Comparison of ENCODE assay signal across 29 cellular contexts in the genomic region with DNA sequence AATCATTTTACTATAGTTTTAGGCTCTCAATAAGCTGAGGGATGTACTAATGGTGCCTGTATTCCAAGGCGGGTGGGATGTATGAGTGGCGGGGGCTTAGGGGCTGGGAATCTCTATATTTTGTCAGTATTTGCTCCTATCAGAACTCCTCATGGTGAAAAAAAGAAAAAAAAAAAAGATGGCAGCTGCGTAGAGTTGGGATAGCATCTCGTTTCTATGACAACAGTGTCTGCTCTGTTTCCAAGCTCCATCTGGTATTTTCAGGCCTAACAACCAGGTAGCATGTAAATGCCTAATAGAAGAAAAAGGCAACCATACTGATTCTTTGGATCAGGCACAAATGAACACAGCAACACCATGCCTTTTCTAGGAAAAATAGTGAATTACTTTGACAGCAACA. TPM values are rescaled to one million over a fixed set of nuclear protein-coding genes. Genes with fewer than 3 reads are reported as not detected.
A peak's percentile ranks its signal among the peaks of the same experiment; 100 is the strongest.
DNase-seq lines count a peak whose midpoint lies in the region; ATAC-seq, FAIRE-seq and TF ChIP-seq lines count a peak whose summit lies in the region.
"Had no signal": no experiment of that assay in that cellular context is flagged by ENCODE, and none has a peak within 500 bp of the region (broad histone marks: within the 10 kb centered on the region; RNA-seq: fewer than 3 reads in every experiment).

No MANE protein-coding gene starts in this region.

- H3K36me3 ChIP-seq in GM23338 (ENCODE audit: insufficient read depth), result no peaks in the 10 kb centered on the region
- no peaks in the 10 kb centered on the region for H3K36me3 ChIP-seq in OCI-LY7 (ENCODE audit: insufficient read depth, low read length)
- H3K36me3 ChIP-seq: BE2C had no signal

- no peaks in the 10 kb centered on the region for H3K27me3 Mint-ChIP-seq in GM23338 (ENCODE audit: insufficient read depth, low read depth, poor library complexity)
- H3K27me3 Mint-ChIP-seq: CD8-positive, alpha-beta memory T cell; IgD-negative memory B cell had no signal

- no peaks in the 10 kb centered on the region for H4K20me1 ChIP-seq in GM23338 (replicated peaks; ENCODE audit: insufficient read depth)
- H4K20me1 ChIP-seq in OCI-LY7 (ENCODE audit: insufficient read depth, low read length), result no peaks in the 10 kb centered on the region

- H3K4me3 ChIP-seq in GM23338 (no peak overlapping the region), OCI-LY7 (ENCODE audit: low read depth, low read length, poor library complexity, severe bottlenecking) (no peak overlapping the region)
- H3K4me3 ChIP-seq: GM12878 had no signal

- no peak for TF ChIP-seq CTCF in GM23338 (conservative IDR thresholded peaks at IDR 0.05; ENCODE audit: low read depth in 2 of 2)
- TF ChIP-seq CTCF in OCI-LY7 (conservative IDR thresholded peaks at IDR 0.05; ENCODE audit: low read length), result no peak

- H3K4me1 ChIP-seq in GM23338 (ENCODE audit: insufficient read depth) (peaks cover 5% of the 10 kb centered on the region; the same call in 1 of the 2 replicates), OCI-LY7 (ENCODE audit: insufficient read depth, low read length, poor library complexity, severe bottlenecking) (no peaks in the 10 kb centered on the region)
- H3K4me1 ChIP-seq: BE2C had no signal

- 0 out of 2 replicates have a peak, but pooled peaks cover 5% of the 10 kb centered on the region for H3K9me2 ChIP-seq in GM23338 (ENCODE audit: insufficient read depth)
- no peaks in the 10 kb centered on the region for H3K9me2 ChIP-seq in OCI-LY7 (ENCODE audit: insufficient read depth, low read length)

- POLR2A ChIA-PET in OCI-LY7 (lab: Charles Lee), result no interaction called here

- DNase-seq in DMS 273 (lab: John Stamatoyannopoulos, UW; ENCODE audit: unreplicated experiment), result peak; percentile 53
- DNase-seq in DMS 273 treated with DMSO at 0.1 percent for 48 hours (lab: John Stamatoyannopoulos, UW), result no peak
- DNase-seq in GM23338 (ENCODE audit: low spot score), result peak; percentile 44
- DNase-seq in NCI-H524 treated with DMSO at 0.1 percent for 48 hours (lab: John Stamatoyannopoulos, UW), result peak; percentile 5
- DNase-seq in left kidney (ENCODE audit: low read depth, low spot score), result peak; percentile 18
- DNase-seq in GM12891 (ENCODE audit: insufficient read length, low spot score), result no peak
- no peak for DNase-seq in activated T-cell treated with anti-CD3 and anti-CD28 coated beads, Interleukin-2, amount 50 U/mL, for 1 hour
- DNase-seq in OCI-LY7 (ENCODE audit: low spot score), result no peak
- DNase-seq: BE2C; CD8-positive, alpha-beta memory T cell; DMS153; GDM1; NCI-H1048; NCI-H187; NCI-H2081 treated with DMSO at 0.1 percent for 48 hours; NCI-H226; NCI-H510A; NCI-H82; NK-92 treated with Interleukin-12 subunit alpha and Interleukin-12 subunit beta, amount 100 ng/mL, for 24 hours; Right ventricle myocardium superior; RPMI8226; SW 1271 had no signal

- intact Hi-C loops in OCI-LY7 (cut with micrococcal nuclease; ENCODE audit: unreplicated experiment), result no loop called here

- no peaks in the 10 kb centered on the region; the same call in 2 of the 3 replicates for H3K9me3 Mint-ChIP-seq in GM23338
- H3K9me3 Mint-ChIP-seq: T-helper 1 cell treated with Interleukin-12 subunit alpha and Interleukin-12 subunit beta and Interleukin-4 antibody, amounts not matched to agents 30 μg/mL and 1 μg/mL, for 36 hours had no signal

- no peak overlapping the region for H2AFZ ChIP-seq in GM23338
- H2AFZ ChIP-seq in OCI-LY7 (ENCODE audit: low read length), result no peak overlapping the region

- H3K4me1 Mint-ChIP-seq in GM23338, result peaks cover 7% of the 10 kb centered on the region
- H3K4me1 Mint-ChIP-seq: CD8-positive, alpha-beta memory T cell had no signal

- no peaks in the 10 kb centered on the region for H3K36me3 Mint-ChIP-seq in GM23338 (ENCODE audit: low read depth)
- H3K36me3 Mint-ChIP-seq: CD14-positive monocyte; CD8-positive, alpha-beta memory T cell; IgD-negative memory B cell had no signal

- BruUV-seq in OCI-LY7 (replicated peaks; lab: Mats Ljungman, UMichigan), result no TSS peak

- H3K4me2 ChIP-seq in GM23338, result no peak overlapping the region
- no peak overlapping the region for H3K4me2 ChIP-seq in OCI-LY7 (ENCODE audit: low read length)

- no peak for FAIRE-seq in GM12891 (lab: Jason Lieb, UNC)
- FAIRE-seq: GM12878, H54 had no signal

- no peak overlapping the region for H3K4me3 Mint-ChIP-seq in GM23338
- H3K4me3 Mint-ChIP-seq: CD14-positive monocyte; CD8-positive, alpha-beta memory T cell; IgD-negative memory B cell; T-helper 1 cell treated with Interleukin-12 subunit alpha and Interleukin-12 subunit beta and Interleukin-4 antibody, amounts not matched to agents 30 μg/mL and 1 μg/mL, for 36 hours had no signal

- CTCF ChIA-PET in OCI-LY7 (lab: Charles Lee; ENCODE audit: unreplicated experiment), result no interaction called here

- H3F3A ChIP-seq in GM23338 (replicated peaks; ENCODE audit: low read depth), result no peaks in the 10 kb centered on the region

- no peaks in the 10 kb centered on the region for H3K79me2 ChIP-seq in GM23338 (replicated peaks; ENCODE audit: insufficient read depth)
- no peaks in the 10 kb centered on the region for H3K79me2 ChIP-seq in OCI-LY7 (ENCODE audit: insufficient read depth, low read depth, low read length)

- H3K27me3 ChIP-seq in GM23338 (ENCODE audit: insufficient read depth), result no peaks in the 10 kb centered on the region
- H3K27me3 ChIP-seq: BE2C had no signal

- no peak overlapping the region for H3K27ac Mint-ChIP-seq in GM23338
- H3K27ac Mint-ChIP-seq: CD14-positive monocyte; CD8-positive, alpha-beta memory T cell; IgD-negative memory B cell; T-helper 1 cell treated with Interleukin-12 subunit alpha and Interleukin-12 subunit beta and Interleukin-4 antibody, amounts not matched to agents 30 μg/mL and 1 μg/mL, for 36 hours had no signal

- no peak for ATAC-seq in GM23338
- ATAC-seq: GM12878 had no signal

- H3K27ac ChIP-seq in GM23338 (ENCODE audit: low read depth) (no peak overlapping the region), OCI-LY7 (ENCODE audit: low read depth, low read length, poor library complexity, severe bottlenecking) (no peak overlapping the region)
- H3K27ac ChIP-seq: 22Rv1 had no signal

- H3K9me3 ChIP-seq in OCI-LY7 (ENCODE audit: low read length), result no peaks in the 10 kb centered on the region
- H3K9me3 ChIP-seq: BE2C had no signal

- no peak for TF ChIP-seq POLR2A in GM12891 (IDR thresholded peaks at IDR 0.05; ENCODE audit: low read depth, low read length)

TF ChIP-seq in GM23338, 12 proteins besides CTCF, POLR2A, EP300 and RAD21:
- TF ChIP-seq ETS1 (IDR thresholded peaks at IDR 0.05), result no peak
- TF ChIP-seq POLR2AphosphoS5 (IDR thresholded peaks at IDR 0.05; ENCODE audit: low read depth), result no peak

TF ChIP-seq in GM12891, 5 proteins besides CTCF, POLR2A, EP300 and RAD21:
- TF ChIP-seq SPI1 (IDR thresholded peaks at IDR 0.05; ENCODE audit: low read depth, low read length) (no peak), POU2F2 (IDR thresholded peaks at IDR 0.05; ENCODE audit: low read depth, low read length) (no peak), PAX5 (IDR thresholded peaks at IDR 0.05; ENCODE audit: insufficient read depth, low read length, severe bottlenecking) (no peak), POLR2AphosphoS5 (IDR thresholded peaks at IDR 0.05; ENCODE audit: low read depth, low read length) (no peak), TAF1 (IDR thresholded peaks at IDR 0.05; ENCODE audit: low read depth, low read length) (no peak)

RNA-seq across cellular contexts. Expression of gene CCDC172, which starts 11.7 kb away (rescaled TPM):
- total RNA-seq in GM23338 (2014; rRNA removed; shearing (Covaris generic)), result 3.8 and 4.6 TPM in 2 replicates
- 17.6 and 20.6 TPM in 2 replicates for polyA plus RNA-seq in GM23338 (2016; fragmentation: Nextera tagmentation; extraction: Ambion mirVana)
- polyA plus RNA-seq in GM12891 (2012; ENCODE audit: low read depth, missing spikeins), result not detected
- not detected in 2 replicates for total RNA-seq in OCI-LY7 (2014; rRNA removed; shearing (Covaris generic))
- not detected in 2 replicates for total RNA-seq in OCI-LY7 (2022)
- total RNA-seq: CD8-positive, alpha-beta memory T cell; GM12878; Right ventricle myocardium superior; SK-MEL-5 had no signal
- polyA plus RNA-seq: CD14-positive monocyte; CD8-positive, alpha-beta memory T cell; GM12878; IgD-negative memory B cell had no signal

RNA-seq across cellular contexts. Expression of gene GFRA1, which starts 39.5 kb away (rescaled TPM):
- 2.5 and 2.8 TPM in 2 replicates for total RNA-seq in GM23338 (2014; rRNA removed; shearing (Covaris generic))
- polyA plus RNA-seq in GM23338 (2016; fragmentation: Nextera tagmentation; extraction: Ambion mirVana), result 1.2 and 1.4 TPM in 2 replicates
- polyA plus RNA-seq in GM12891 (2012; ENCODE audit: low read depth, missing spikeins), result 0.01 TPM
- total RNA-seq in OCI-LY7 (2014; rRNA removed; shearing (Covaris generic)), result not detected in 2 replicates
- total RNA-seq in OCI-LY7 (2022), result not detected in 2 replicates
- total RNA-seq: CD8-positive, alpha-beta memory T cell had no signal
- polyA plus RNA-seq: CD14-positive monocyte; CD8-positive, alpha-beta memory T cell; IgD-negative memory B cell had no signal

Comparison
In these comparisons a context has a peak if more than half of its experiments do, and no peak if none do; other contexts are left out.
1. DNase-seq: peak in DMS 273 (single experiment), GM23338 (single experiment), NCI-H524 treated with DMSO at 0.1 percent for 48 hours (single experiment) and left kidney (single experiment); none in DMS 273 treated with DMSO at 0.1 percent for 48 hours (single experiment), GM12891 (single experiment), activated T-cell treated with anti-CD3 and anti-CD28 coated beads, Interleukin-2, amount 50 U/mL, for 1 hour (single experiment) and OCI-LY7 (single experiment).